10 cellular contexts compared by ENCODE assay signal in the genomic region with DNA sequence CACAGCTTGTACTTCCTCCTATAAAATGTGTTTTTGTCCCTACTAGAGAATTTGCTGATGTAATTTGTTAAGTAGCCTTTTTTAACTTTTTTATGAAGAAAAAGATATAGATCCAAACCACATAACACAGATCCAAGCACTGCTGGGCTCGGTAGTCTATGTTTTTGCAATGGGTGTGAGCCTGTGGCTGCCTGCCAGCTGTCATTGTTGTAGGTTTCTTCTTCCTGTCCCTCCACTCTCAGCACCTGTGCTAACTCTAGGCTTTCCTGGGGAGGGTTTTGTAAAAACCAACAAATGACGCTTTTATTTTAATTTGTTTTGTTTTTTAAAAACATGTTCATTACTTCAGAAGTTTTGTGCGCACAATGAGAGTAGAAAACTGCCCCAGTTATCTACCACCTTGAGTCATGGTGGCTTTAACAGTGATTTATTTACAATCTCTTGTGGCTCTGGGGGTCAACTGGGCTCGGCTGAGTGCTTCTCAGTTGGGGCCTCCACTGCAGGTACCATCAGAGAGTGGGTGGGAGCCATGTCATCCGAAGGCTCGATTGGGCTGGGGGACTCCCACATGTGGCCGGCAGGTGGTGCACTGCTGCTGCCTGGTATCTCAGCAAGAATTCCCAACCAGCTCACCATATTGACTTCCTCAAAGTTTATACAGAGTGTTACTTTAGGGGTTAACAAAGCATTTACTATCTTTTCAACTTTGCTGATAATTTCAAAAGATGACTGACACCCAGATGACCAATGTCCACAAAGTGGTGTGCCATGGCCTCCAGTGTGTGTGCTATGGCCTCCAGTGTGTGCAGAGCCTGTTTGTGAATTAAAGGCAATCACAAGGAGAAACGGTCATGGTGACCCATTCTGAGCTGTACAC.
DNase-seq lines count a peak whose midpoint lies in the region; ATAC-seq and TF ChIP-seq lines count a peak whose summit lies in the region.
"Had no signal": no experiment of that assay in that cellular context is flagged by ENCODE, and none has a peak within 500 bp of the region (broad histone marks: within the 10 kb centered on the region; RNA-seq: fewer than 3 reads in every experiment).

No MANE protein-coding gene starts in this region.

- POLR2A ChIA-PET in GM10248 (lab: Yijun Ruan, JAX): interaction anchor here (1.4 to 4.4 kb wide), 2 partner anchors 25 to 26 kb away, joined by 3 to 22 read pairs; no protein-coding TSS in a partner anchor

- H3K9ac ChIP-seq in OCI-LY1 (ENCODE audit: low read length): no peak overlapping the region

- H3K9me3 ChIP-seq in OCI-LY1 (ENCODE audit: low read length): 0 out of 2 replicates have a peak, but pooled peaks cover 2% of the 10 kb centered on the region
- H3K9me3 ChIP-seq: uterus had no signal

- H3K79me2 ChIP-seq in OCI-LY1 (ENCODE audit: insufficient read depth, low read length): no peaks in the 10 kb centered on the region

- DNase-seq in AG09309 (ENCODE audit: low read depth) (no peak), GM10248 (ENCODE audit: extremely low spot score) (no peak), SHP77 (lab: John Stamatoyannopoulos, UW) (no peak), NCI-H2081 (lab: John Stamatoyannopoulos, UW) (no peak)
- peak; percentile 91 for DNase-seq in central memory CD4-positive, alpha-beta T cell
- DNase-seq: NCI-H524 treated with DMSO at 0.1 percent for 48 hours, uterus had no signal

- peaks cover 14% of the 10 kb centered on the region; the same call in 1 of the 2 replicates for H3K27me3 ChIP-seq in OCI-LY1 (ENCODE audit: insufficient read depth, low read length)
- H3K27me3 ChIP-seq: uterus had no signal

- TF ChIP-seq CTCF in AG09309 (IDR thresholded peaks at IDR 0.05; ENCODE audit: control insufficient read depth, insufficient read depth, low read depth, low read length, missing control alignments): peak; percentile 8
- peak; percentile 37 for TF ChIP-seq CTCF in GM10248 (IDR thresholded peaks at IDR 0.05; ENCODE audit: control extremely low read depth, extremely low read depth, low read depth, missing control alignments)
- TF ChIP-seq CTCF in OCI-LY1 (IDR thresholded peaks at IDR 0.05; ENCODE audit: low read length): peak; percentile 68

- H4K20me1 ChIP-seq in OCI-LY1 (ENCODE audit: insufficient read depth, low read length): no peaks in the 10 kb centered on the region

- no peaks in the 10 kb centered on the region; the same call in 1 of the 2 replicates for H3K36me3 ChIP-seq in OCI-LY1 (ENCODE audit: insufficient read depth, low read length)
- H3K36me3 ChIP-seq: uterus had no signal

- H3K4me2 ChIP-seq in OCI-LY1 (ENCODE audit: low read length): no peak overlapping the region

- peaks cover 8% of the 10 kb centered on the region for H3K4me1 ChIP-seq in OCI-LY1 (ENCODE audit: insufficient read depth, low read length, severe bottlenecking)
- H3K4me1 ChIP-seq: uterus had no signal

- no peak for ATAC-seq in HG03097 (IDR thresholded peaks at IDR 0.05; ENCODE audit: low FRiP score, unreplicated experiment)
- no peak for ATAC-seq in HG03045 (IDR thresholded peaks at IDR 0.05; ENCODE audit: unreplicated experiment)

- CTCF ChIA-PET in GM10248 (lab: Yijun Ruan, JAX): interaction anchor here (1.0 to 13.1 kb wide), 8 partner anchors 10 to 169 kb away, joined by 3 to 135 read pairs (median 4); no protein-coding TSS in a partner anchor

- H3K27ac ChIP-seq in OCI-LY1 (ENCODE audit: low read depth, low read length, poor library complexity, severe bottlenecking): no peak overlapping the region
- H3K27ac ChIP-seq: uterus had no signal

- no peak overlapping the region for H2AFZ ChIP-seq in OCI-LY1 (ENCODE audit: low read length)

- H3K9me2 ChIP-seq in OCI-LY1 (ENCODE audit: low read depth, low read length): no peaks in the 10 kb centered on the region

- no peaks in the 10 kb centered on the region for H3F3A ChIP-seq in OCI-LY1 (ENCODE audit: insufficient read depth, low read length)

- H3K4me3 ChIP-seq in AG09309 (ENCODE audit: control insufficient read depth, low read depth, low read length) (no peak overlapping the region), OCI-LY1 (ENCODE audit: low read depth, low read length, poor library complexity, severe bottlenecking) (no peak overlapping the region)
- H3K4me3 ChIP-seq: uterus had no signal

Comparison
In these comparisons a context has a peak if more than half of its experiments do, and no peak if none do; other contexts are left out.
1. CTCF ChIP-seq: peak in every context shown above with its lines; median percentile 68 in OCI-LY1; 37 in GM10248; 8 in AG09309.